In genomic region chr13:111115841-111116500, GRCh38 we compare ENCODE assay signal across 9 cellular contexts. TPM values are rescaled to one million over a fixed set of nuclear protein-coding genes. Genes with fewer than 3 reads are reported as not detected.
A peak's percentile ranks its signal among the peaks of the same experiment; 100 is the strongest.
DNase-seq lines count a peak whose midpoint lies in the region; ATAC-seq, FAIRE-seq and TF ChIP-seq lines count a peak whose summit lies in the region.
"Had no signal": no experiment of that assay in that cellular context is flagged by ENCODE, and none has a peak within 500 bp of the region (broad histone marks: within the 10 kb centered on the region; RNA-seq: fewer than 3 reads in every experiment).

No MANE protein-coding gene starts in this region.

- no peak for FAIRE-seq in frontal cortex (lab: Jason Lieb, UNC)
- FAIRE-seq: A204.1 had no signal

- H3K4me1 ChIP-seq in ovary (ENCODE audit: insufficient read depth): peaks cover 7% of the 10 kb centered on the region

- H3K27me3 Mint-ChIP-seq in T-cell: peaks cover 64 to 69% of the 10 kb centered on the region in 2 donors

- H3K27me3 ChIP-seq in ovary: no peaks in the 10 kb centered on the region

- H3K27ac ChIP-seq in ovary: peak overlapping the region; percentile 81 to 83

- peak in 1 of 4 experiments; percentile 10 for ATAC-seq in T-cell (replicated peaks in 1 of 4)
- no peak for ATAC-seq in GM18907 (IDR thresholded peaks at IDR 0.05; ENCODE audit: unreplicated experiment)

- no peaks in the 10 kb centered on the region for H3K9me3 ChIP-seq in ovary

- H3K27ac Mint-ChIP-seq in T-cell: peak overlapping the region in 1 of 2 donors; percentile 63

- H3K36me3 ChIP-seq in ovary: no peaks in the 10 kb centered on the region

- peaks cover 14 to 18% (median 14%) of the 10 kb centered on the region in 3 donors for H3K4me1 Mint-ChIP-seq in T-cell

- WGBS in ovary, 3 donors: 0 to 2% (median 1%) methylated on average over 40 to 49 of the region's 53 CpGs

- peak overlapping the region; percentile 77 to 91 (median 83) for H3K4me3 Mint-ChIP-seq in T-cell

- CTCF ChIA-PET in T-cell (lab: Charles Lee): interaction anchor here in 1 of 2 donors (0.6 kb wide), 1 partner anchor 55 kb away, joined by 5 read pairs; no protein-coding TSS in a partner anchor

- DNase-seq in DMS53 (lab: John Stamatoyannopoulos, UW) (peak; percentile 21), DMS53 treated with DMSO at 0.1 percent for 48 hours (lab: John Stamatoyannopoulos, UW; ENCODE audit: unreplicated experiment) (no peak), T-cell (no peak), frontal cortex (ENCODE audit: low spot score in 2 of 2) (peak; percentile 40 to 47), ovary (peak; percentile 30 to 69 (median 56)), SHP77 treated with DMSO at 0.1 percent for 48 hours (lab: John Stamatoyannopoulos, UW) (no peak), HPDE6-E6E7 (ENCODE audit: extremely low spot score) (no peak)

- H3K9me3 Mint-ChIP-seq in T-cell: no peaks in the 10 kb centered on the region

- POLR2A ChIA-PET in T-cell (lab: Charles Lee): no interaction called here

- TF ChIP-seq EP300 in ovary (IDR thresholded peaks at IDR 0.05): no peak

- H3K4me3 ChIP-seq in ovary: peak overlapping the region; percentile 47

- intact Hi-C loops in ovary (cut with DNase I): no loop called here

- TF ChIP-seq POLR2A in ovary (IDR thresholded peaks at IDR 0.05): no peak

- H3K36me3 Mint-ChIP-seq in T-cell: no peaks in the 10 kb centered on the region

- TF ChIP-seq CTCF in ovary (IDR thresholded peaks at IDR 0.05): no peak

RNA-seq across cellular contexts. Expression of gene ARHGEF7, which starts 0.9 kb away (rescaled TPM):
- total RNA-seq in T-cell (10 to 100 TPM; 68.0 to 85.8 (median 83.7) TPM), frontal cortex (137 TPM), ovary (10 to 100 TPM; 46.6 to 58.5 (median 53.8) TPM)
- polyA plus RNA-seq in ovary: 10 to 100 TPM; 27.6 to 49.6 TPM

Comparison
In these comparisons a context has a peak if more than half of its experiments do, and no peak if none do; other contexts are left out.
1. DNase-seq: peak in DMS53 (single experiment), frontal cortex (2 of 2) and ovary (5 of 5); none in DMS53 treated with DMSO at 0.1 percent for 48 hours (single experiment), T-cell (0 of 34), SHP77 treated with DMSO at 0.1 percent for 48 hours (single experiment) and HPDE6-E6E7 (single experiment).